ENCODE assay signal across 25 cellular contexts in genomic region chr18:7931763-7932162, GRCh38.
"Had no signal": no experiment of that assay in that cellular context is flagged by ENCODE, and none has a peak within 500 bp of the region (broad histone marks: within the 10 kb centered on the region; RNA-seq: fewer than 3 reads in every experiment).

No MANE protein-coding gene starts in this region.

- H3K36me3 ChIP-seq: esophagus squamous epithelium, left lung, neural progenitor cell, prostate gland, spleen, tibial artery had no signal

- H3K9me3 Mint-ChIP-seq: effector memory CD8-positive, alpha-beta T cell; naive thymus-derived CD4-positive, alpha-beta T cell; nephron; neural progenitor cell; type B pancreatic cell had no signal

- H3K4me1 Mint-ChIP-seq: naive thymus-derived CD4-positive, alpha-beta T cell had no signal

- H3K27ac ChIP-seq: esophagus squamous epithelium, heart right ventricle, left lung, neural progenitor cell, prostate gland, skin epidermis, spleen, testis, tibial artery had no signal

- H3K4me1 ChIP-seq: esophagus squamous epithelium, left lung, prostate gland, spleen, testis, tibial artery had no signal

- H3K9me3 ChIP-seq: esophagus squamous epithelium, heart right ventricle, left lung, prostate gland, testis, tibial artery had no signal

- H3K4me3 Mint-ChIP-seq: effector memory CD8-positive, alpha-beta T cell; naive thymus-derived CD4-positive, alpha-beta T cell; nephron; neural progenitor cell; type B pancreatic cell had no signal

- H3K4me3 ChIP-seq: esophagus squamous epithelium, heart right ventricle, left lung, neural progenitor cell, prostate gland, skin epidermis, spleen, testis, tibial artery had no signal

- H3K27me3 ChIP-seq: esophagus squamous epithelium, heart right ventricle, left lung, neural progenitor cell, spleen, testis, tibial artery had no signal

- H3K27ac Mint-ChIP-seq: effector memory CD8-positive, alpha-beta T cell; naive thymus-derived CD4-positive, alpha-beta T cell; nephron; neural progenitor cell; type B pancreatic cell had no signal

- H3K27me3 Mint-ChIP-seq: effector memory CD8-positive, alpha-beta T cell; type B pancreatic cell had no signal

- H3K36me3 Mint-ChIP-seq: naive thymus-derived CD4-positive, alpha-beta T cell; neural progenitor cell; type B pancreatic cell had no signal

- DNase-seq: cortex of kidney; effector memory CD8-positive, alpha-beta T cell; erythroblast; esophagus squamous epithelium; foreskin melanocyte; glutamatergic neuron; heart right ventricle; hippocampal formation; left cardiac atrium; left lung; mesendoderm; midbrain; naive thymus-derived CD4-positive, alpha-beta T cell; right cardiac atrium; spleen; stimulated activated CD8-positive, alpha-beta memory T cell treated with anti-CD3 and anti-CD28 coated beads, Interleukin-4, amount 100 ng/mL, for 48 hours; stimulated activated naive CD4-positive, alpha-beta T cell; substantia nigra; testis; tibial artery had no signal

- ATAC-seq: effector memory CD8-positive, alpha-beta T cell; heart right ventricle; left cardiac atrium; left lung; naive thymus-derived CD4-positive, alpha-beta T cell; right cardiac atrium had no signal
